ENCODE assay signal across 2 cellular contexts in genomic region chr19:44617481-44617880, GRCh38.
TF ChIP-seq lines count a peak whose summit lies in the region.

No MANE protein-coding gene starts in this region.

TF ChIP-seq in IMR-90, 13 proteins besides CTCF, POLR2A, EP300 and RAD21:
- TF ChIP-seq RCOR1 (IDR thresholded peaks at IDR 0.05; ENCODE audit: insufficient replicate concordance, low read length): no peak
- TF ChIP-seq CEBPB (IDR thresholded peaks at IDR 0.05; ENCODE audit: low read depth, low read length): no peak
- TF ChIP-seq NFE2L2 (IDR thresholded peaks at IDR 0.05; ENCODE audit: low read depth, low read length): no peak
- no peak for TF ChIP-seq MAFK (IDR thresholded peaks at IDR 0.05; ENCODE audit: low read depth, low read length)
- no peak for TF ChIP-seq SMC3 (IDR thresholded peaks at IDR 0.05; ENCODE audit: low read depth, low read length)
- no peak for TF ChIP-seq BHLHE40 (IDR thresholded peaks at IDR 0.05; ENCODE audit: low read depth, low read length)
- no peak for TF ChIP-seq USF2 (IDR thresholded peaks at IDR 0.05; ENCODE audit: low read depth, low read length)
- TF ChIP-seq RFX5 (IDR thresholded peaks at IDR 0.05; ENCODE audit: low read depth, low read length): no peak
- TF ChIP-seq MXI1 (IDR thresholded peaks at IDR 0.05; ENCODE audit: borderline replicate concordance, low read depth, low read length): no peak
- TF ChIP-seq, protein P1, sequence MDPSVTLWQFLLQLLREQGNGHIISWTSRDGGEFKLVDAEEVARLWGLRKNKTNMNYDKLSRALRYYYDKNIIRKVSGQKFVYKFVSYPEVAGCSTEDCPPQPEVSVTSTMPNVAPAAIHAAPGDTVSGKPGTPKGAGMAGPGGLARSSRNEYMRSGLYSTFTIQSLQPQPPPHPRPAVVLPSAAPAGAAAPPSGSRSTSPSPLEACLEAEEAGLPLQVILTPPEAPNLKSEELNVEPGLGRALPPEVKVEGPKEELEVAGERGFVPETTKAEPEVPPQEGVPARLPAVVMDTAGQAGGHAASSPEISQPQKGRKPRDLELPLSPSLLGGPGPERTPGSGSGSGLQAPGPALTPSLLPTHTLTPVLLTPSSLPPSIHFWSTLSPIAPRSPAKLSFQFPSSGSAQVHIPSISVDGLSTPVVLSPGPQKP (IDR thresholded peaks at IDR 0.05; ENCODE audit: borderline replicate concordance, low read depth, low read length): no peak
- TF ChIP-seq MAZ (IDR thresholded peaks at IDR 0.05; ENCODE audit: borderline replicate concordance, low read depth, low read length): no peak
- TF ChIP-seq CHD1 (IDR thresholded peaks at IDR 0.05; ENCODE audit: low read depth, low read length): no peak
- TF ChIP-seq FOS (IDR thresholded peaks at IDR 0.05; ENCODE audit: low read depth, low read length): no peak

TF ChIP-seq in K562, 482 proteins besides CTCF, POLR2A, EP300 and RAD21:
- no peak for TF ChIP-seq TARDBP (IDR thresholded peaks at IDR 0.05)
- TF ChIP-seq NR4A1 (CRISPR knock-in tag; IDR thresholded peaks at IDR 0.05): no peak
- no peak for TF ChIP-seq NR4A1 (tag; IDR thresholded peaks at IDR 0.05)
- TF ChIP-seq, protein P2, sequence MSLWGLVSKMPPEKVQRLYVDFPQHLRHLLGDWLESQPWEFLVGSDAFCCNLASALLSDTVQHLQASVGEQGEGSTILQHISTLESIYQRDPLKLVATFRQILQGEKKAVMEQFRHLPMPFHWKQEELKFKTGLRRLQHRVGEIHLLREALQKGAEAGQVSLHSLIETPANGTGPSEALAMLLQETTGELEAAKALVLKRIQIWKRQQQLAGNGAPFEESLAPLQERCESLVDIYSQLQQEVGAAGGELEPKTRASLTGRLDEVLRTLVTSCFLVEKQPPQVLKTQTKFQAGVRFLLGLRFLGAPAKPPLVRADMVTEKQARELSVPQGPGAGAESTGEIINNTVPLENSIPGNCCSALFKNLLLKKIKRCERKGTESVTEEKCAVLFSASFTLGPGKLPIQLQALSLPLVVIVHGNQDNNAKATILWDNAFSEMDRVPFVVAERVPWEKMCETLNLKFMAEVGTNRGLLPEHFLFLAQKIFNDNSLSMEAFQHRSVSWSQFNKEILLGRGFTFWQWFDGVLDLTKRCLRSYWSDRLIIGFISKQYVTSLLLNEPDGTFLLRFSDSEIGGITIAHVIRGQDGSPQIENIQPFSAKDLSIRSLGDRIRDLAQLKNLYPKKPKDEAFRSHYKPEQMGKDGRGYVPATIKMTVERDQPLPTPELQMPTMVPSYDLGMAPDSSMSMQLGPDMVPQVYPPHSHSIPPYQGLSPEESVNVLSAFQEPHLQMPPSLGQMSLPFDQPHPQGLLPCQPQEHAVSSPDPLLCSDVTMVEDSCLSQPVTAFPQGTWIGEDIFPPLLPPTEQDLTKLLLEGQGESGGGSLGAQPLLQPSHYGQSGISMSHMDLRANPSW (CRISPR knock-in tag; IDR thresholded peaks at IDR 0.05): no peak
- no peak for TF ChIP-seq BMI1 (IDR thresholded peaks at IDR 0.05; ENCODE audit: low read length)
- no peak for TF ChIP-seq NFIX (CRISPR knock-in tag; IDR thresholded peaks at IDR 0.05; ENCODE audit: low read depth)
- TF ChIP-seq, protein P3, sequence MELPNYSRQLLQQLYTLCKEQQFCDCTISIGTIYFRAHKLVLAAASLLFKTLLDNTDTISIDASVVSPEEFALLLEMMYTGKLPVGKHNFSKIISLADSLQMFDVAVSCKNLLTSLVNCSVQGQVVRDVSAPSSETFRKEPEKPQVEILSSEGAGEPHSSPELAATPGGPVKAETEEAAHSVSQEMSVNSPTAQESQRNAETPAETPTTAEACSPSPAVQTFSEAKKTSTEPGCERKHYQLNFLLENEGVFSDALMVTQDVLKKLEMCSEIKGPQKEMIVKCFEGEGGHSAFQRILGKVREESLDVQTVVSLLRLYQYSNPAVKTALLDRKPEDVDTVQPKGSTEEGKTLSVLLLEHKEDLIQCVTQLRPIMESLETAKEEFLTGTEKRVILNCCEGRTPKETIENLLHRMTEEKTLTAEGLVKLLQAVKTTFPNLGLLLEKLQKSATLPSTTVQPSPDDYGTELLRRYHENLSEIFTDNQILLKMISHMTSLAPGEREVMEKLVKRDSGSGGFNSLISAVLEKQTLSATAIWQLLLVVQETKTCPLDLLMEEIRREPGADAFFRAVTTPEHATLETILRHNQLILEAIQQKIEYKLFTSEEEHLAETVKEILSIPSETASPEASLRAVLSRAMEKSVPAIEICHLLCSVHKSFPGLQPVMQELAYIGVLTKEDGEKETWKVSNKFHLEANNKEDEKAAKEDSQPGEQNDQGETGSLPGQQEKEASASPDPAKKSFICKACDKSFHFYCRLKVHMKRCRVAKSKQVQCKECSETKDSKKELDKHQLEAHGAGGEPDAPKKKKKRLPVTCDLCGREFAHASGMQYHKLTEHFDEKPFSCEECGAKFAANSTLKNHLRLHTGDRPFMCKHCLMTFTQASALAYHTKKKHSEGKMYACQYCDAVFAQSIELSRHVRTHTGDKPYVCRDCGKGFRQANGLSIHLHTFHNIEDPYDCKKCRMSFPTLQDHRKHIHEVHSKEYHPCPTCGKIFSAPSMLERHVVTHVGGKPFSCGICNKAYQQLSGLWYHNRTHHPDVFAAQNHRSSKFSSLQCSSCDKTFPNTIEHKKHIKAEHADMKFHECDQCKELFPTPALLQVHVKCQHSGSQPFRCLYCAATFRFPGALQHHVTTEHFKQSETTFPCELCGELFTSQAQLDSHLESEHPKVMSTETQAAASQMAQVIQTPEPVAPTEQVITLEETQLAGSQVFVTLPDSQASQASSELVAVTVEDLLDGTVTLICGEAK (IDR thresholded peaks at IDR 0.05): no peak
- TF ChIP-seq, protein P3 (CRISPR knock-in tag; IDR thresholded peaks at IDR 0.05): no peak
- TF ChIP-seq BRD9 (IDR thresholded peaks at IDR 0.05; ENCODE audit: low read depth, partially characterized antibody): no peak
- TF ChIP-seq SNIP1 (IDR thresholded peaks at IDR 0.05; ENCODE audit: low read depth): no peak
